Comparison of ENCODE assay signal across 14 cellular contexts in genomic region chr5:72269411-72269780, GRCh38. TPM values are rescaled to one million over a fixed set of nuclear protein-coding genes. Genes with fewer than 3 reads are reported as not detected.
DNase-seq lines count a peak whose midpoint lies in the region; ATAC-seq and TF ChIP-seq lines count a peak whose summit lies in the region.
"Had no signal": no experiment of that assay in that cellular context is flagged by ENCODE, and none has a peak within 500 bp of the region (broad histone marks: within the 10 kb centered on the region; RNA-seq: fewer than 3 reads in every experiment).

No MANE protein-coding gene starts in this region.

- no peak overlapping the region for H3K4me2 ChIP-seq in Loucy (ENCODE audit: low read depth, low read length, poor library complexity, severe bottlenecking)

- H3K9me3 Mint-ChIP-seq in CD8-positive, alpha-beta T cell: no peaks in the 10 kb centered on the region
- H3K9me3 Mint-ChIP-seq in chondrocyte (ENCODE audit: low read depth) (peaks cover 4% of the 10 kb centered on the region), type B pancreatic cell (no peaks in the 10 kb centered on the region)
- H3K9me3 Mint-ChIP-seq: T-cell had no signal

- DNase-seq in CD8-positive, alpha-beta T cell: no peak
- DNase-seq in chondrocyte (ENCODE audit: low spot score) (no peak), type B pancreatic cell (ENCODE audit: extremely low spot score, unreplicated experiment) (no peak), upper lobe of right lung (no peak), middle frontal gyrus (ENCODE audit: extremely low spot score, low spot score) (no peak)
- DNase-seq: DMS153, GOT3, NCI-H446 treated with DMSO at 0.1 percent for 48 hours had no signal

- H3K9me2 ChIP-seq in Loucy (replicated peaks; ENCODE audit: low read depth, low read length): no peaks in the 10 kb centered on the region

- no peaks in the 10 kb centered on the region for H3K27me3 ChIP-seq in CD8-positive, alpha-beta T cell (ENCODE audit: insufficient read depth, low read length)
- H3K27me3 ChIP-seq in Loucy (ENCODE audit: insufficient read depth, low read length, poor library complexity, severe bottlenecking): no peaks in the 10 kb centered on the region
- H3K27me3 ChIP-seq in upper lobe of right lung: no peaks in the 10 kb centered on the region

- H3K4me1 ChIP-seq in CD8-positive, alpha-beta T cell (ENCODE audit: insufficient read depth, low read length): no peaks in the 10 kb centered on the region
- H3K4me1 ChIP-seq in Loucy (ENCODE audit: insufficient read depth, low read length, poor library complexity, severe bottlenecking) (peaks cover 4% of the 10 kb centered on the region), upper lobe of right lung (no peaks in the 10 kb centered on the region)

- peak; percentile 20 for TF ChIP-seq CTCF in CD8-positive, alpha-beta T cell (IDR thresholded peaks at IDR 0.05)
- TF ChIP-seq CTCF in Loucy (conservative IDR thresholded peaks at IDR 0.05; ENCODE audit: low read length) (peak; percentile 29; the same call in 1 of the 2 replicates), chondrocyte (IDR thresholded peaks at IDR 0.05) (peak; percentile 49), type B pancreatic cell (conservative IDR thresholded peaks at IDR 0.05) (peak; percentile 52), upper lobe of right lung (IDR thresholded peaks at IDR 0.05) (no peak)

- H3K27me3 Mint-ChIP-seq in CD8-positive, alpha-beta T cell (ENCODE audit: low read depth): no peaks in the 10 kb centered on the region
- H3K27me3 Mint-ChIP-seq in chondrocyte (ENCODE audit: low read depth) (no peaks in the 10 kb centered on the region), type B pancreatic cell (no peaks in the 10 kb centered on the region)
- H3K27me3 Mint-ChIP-seq: T-cell had no signal

- peaks cover 3% of the 10 kb centered on the region for H3K4me1 Mint-ChIP-seq in CD8-positive, alpha-beta T cell (ENCODE audit: low read depth)
- H3K4me1 Mint-ChIP-seq in chondrocyte (ENCODE audit: low read depth) (peaks cover 50% of the 10 kb centered on the region), type B pancreatic cell (ENCODE audit: unreplicated experiment) (no peaks in the 10 kb centered on the region)

- peaks cover 10% of the 10 kb centered on the region for H3K79me2 ChIP-seq in Loucy (ENCODE audit: insufficient read depth, low read length)

- intact Hi-C loops in CD8-positive, alpha-beta T cell (cut with DNase I, micrococcal nuclease): loop anchor here (1.0 to 5.0 kb wide), 3 partner anchors 35 to 132 kb away; no protein-coding TSS in a partner anchor
- intact Hi-C loops in upper lobe of right lung (cut with DNase I): no loop called here

- H3K36me3 ChIP-seq in CD8-positive, alpha-beta T cell (ENCODE audit: insufficient read depth, low read length): no peaks in the 10 kb centered on the region
- no peaks in the 10 kb centered on the region for H3K36me3 ChIP-seq in Loucy (ENCODE audit: insufficient read depth, low read length)
- H3K36me3 ChIP-seq in upper lobe of right lung: no peaks in the 10 kb centered on the region

- H3K4me3 ChIP-seq in CD8-positive, alpha-beta T cell (ENCODE audit: low read depth, low read length): no peak overlapping the region
- H3K4me3 ChIP-seq in Loucy (ENCODE audit: low read length, poor library complexity, severe bottlenecking): no peak overlapping the region
- no peak overlapping the region for H3K4me3 ChIP-seq in upper lobe of right lung
- H3K4me3 ChIP-seq: SK-N-MC had no signal

- no peak for ATAC-seq in CD8-positive, alpha-beta T cell
- ATAC-seq in upper lobe of right lung (no peak), GM21381 (IDR thresholded peaks at IDR 0.05; ENCODE audit: unreplicated experiment) (no peak)
- ATAC-seq: PC-3, Right ventricle myocardium inferior, T-cell had no signal

- H3K9ac ChIP-seq in Loucy (ENCODE audit: low read depth, low read length, poor library complexity, severe bottlenecking): no peak overlapping the region

- H3K27ac Mint-ChIP-seq in CD8-positive, alpha-beta T cell: no peak overlapping the region
- H3K27ac Mint-ChIP-seq in chondrocyte (ENCODE audit: unreplicated experiment) (peak overlapping the region; percentile 5), type B pancreatic cell (no peak overlapping the region)
- H3K27ac Mint-ChIP-seq: T-cell had no signal

- H2AFZ ChIP-seq in Loucy (ENCODE audit: low read length): no peak overlapping the region

- H4K20me1 ChIP-seq in Loucy (ENCODE audit: insufficient read depth, low read length, poor library complexity, severe bottlenecking): no peaks in the 10 kb centered on the region

- H3K27ac ChIP-seq in CD8-positive, alpha-beta T cell (ENCODE audit: low read depth, low read length): no peak overlapping the region
- H3K27ac ChIP-seq in upper lobe of right lung: no peak overlapping the region

- H3K4me3 Mint-ChIP-seq in CD8-positive, alpha-beta T cell: no peak overlapping the region
- H3K4me3 Mint-ChIP-seq in chondrocyte (ENCODE audit: unreplicated experiment) (no peak overlapping the region), type B pancreatic cell (no peak overlapping the region)
- H3K4me3 Mint-ChIP-seq: T-cell had no signal

- H3F3A ChIP-seq in Loucy (ENCODE audit: low read depth): no peaks in the 10 kb centered on the region

- no peaks in the 10 kb centered on the region for H3K9me3 ChIP-seq in CD8-positive, alpha-beta T cell (ENCODE audit: low read length)
- no peaks in the 10 kb centered on the region for H3K9me3 ChIP-seq in Loucy (ENCODE audit: insufficient read depth, low read depth, low read length)
- H3K9me3 ChIP-seq in upper lobe of right lung: no peaks in the 10 kb centered on the region

- CTCF ChIA-PET in CD8-positive, alpha-beta T cell (lab: Charles Lee): interaction anchor here (0.7 to 2.0 kb wide), 8 partner anchors 10 to 1201 kb away, joined by 3 to 6 read pairs (median 3); no protein-coding TSS in a partner anchor

- H3K36me3 Mint-ChIP-seq in CD8-positive, alpha-beta T cell: peaks cover 23% of the 10 kb centered on the region
- H3K36me3 Mint-ChIP-seq in chondrocyte (ENCODE audit: low read depth): peaks cover 3% of the 10 kb centered on the region
- H3K36me3 Mint-ChIP-seq in type B pancreatic cell: peaks cover 20% of the 10 kb centered on the region

- POLR2A ChIA-PET in CD8-positive, alpha-beta T cell (lab: Charles Lee): no interaction called here

RNA-seq across cellular contexts. Expression of gene MRPS27, which starts 50.6 kb away (rescaled TPM):
- total RNA-seq in CD8-positive, alpha-beta T cell: 10 to 100 TPM; 24.1 to 27.3 TPM
- total RNA-seq in chondrocyte (26.0 to 38.0 TPM (median 33.3 TPM) in 3 replicates), type B pancreatic cell (ENCODE audit: low replicate concordance) (60.6 and 66.3 TPM in 2 replicates), upper lobe of right lung (34.2 TPM)

RNA-seq across cellular contexts. Expression of gene PTCD2, which starts 50.8 kb away (rescaled TPM):
- total RNA-seq in CD8-positive, alpha-beta T cell: 1 to 10 TPM; 3.7 TPM
- 8.5 to 14.5 TPM (median 8.8 TPM) in 3 replicates for total RNA-seq in chondrocyte
- total RNA-seq in type B pancreatic cell (ENCODE audit: low replicate concordance): 8.5 and 12.1 TPM in 2 replicates
- total RNA-seq in upper lobe of right lung: 6.5 TPM
